In genomic region chr9:6272229-6272597, GRCh38 we compare ENCODE assay signal across 14 cellular contexts. TPM values are rescaled to one million over a fixed set of nuclear protein-coding genes. Genes with fewer than 3 reads are reported as not detected.
A peak's percentile ranks its signal among the peaks of the same experiment; 100 is the strongest.
DNase-seq lines count a peak whose midpoint lies in the region; ATAC-seq and TF ChIP-seq lines count a peak whose summit lies in the region.
"Had no signal": no experiment of that assay in that cellular context is flagged by ENCODE, and none has a peak within 500 bp of the region (broad histone marks: within the 10 kb centered on the region; RNA-seq: fewer than 3 reads in every experiment).

No MANE protein-coding gene starts in this region.

- no peaks in the 10 kb centered on the region for H3K79me2 ChIP-seq in fibroblast of lung (ENCODE audit: control insufficient read depth, insufficient read depth, low read length)

- H3K4me2 ChIP-seq in fibroblast of lung (ENCODE audit: extremely low read depth, insufficient read depth, low read length): no peak overlapping the region
- H3K4me2 ChIP-seq: GM23338 had no signal

- no peak overlapping the region for H3K9ac ChIP-seq in fibroblast of lung (ENCODE audit: insufficient read depth, low read length)

- intact Hi-C loops in aorta (cut with DNase I): no loop called here

- no peaks in the 10 kb centered on the region for H3K36me3 ChIP-seq in fibroblast of lung (ENCODE audit: control insufficient read depth, insufficient read depth, low read length)
- no peaks in the 10 kb centered on the region for H3K36me3 ChIP-seq in lung (ENCODE audit: control insufficient read depth in 2 of 2, insufficient read depth in 2 of 2, low read length in 2 of 2)
- H3K36me3 ChIP-seq in aorta (ENCODE audit: control insufficient read depth in 1 of 2, insufficient read depth in 2 of 2, low read length in 1 of 2): no peaks in the 10 kb centered on the region

- H3K9me3 ChIP-seq in fibroblast of lung (ENCODE audit: control insufficient read depth, insufficient read depth, low read depth, low read length): no peaks in the 10 kb centered on the region
- H3K9me3 ChIP-seq in lung (ENCODE audit: control insufficient read depth in 2 of 2, insufficient read depth in 1 of 2, low read length in 1 of 2): no peaks in the 10 kb centered on the region
- no peaks in the 10 kb centered on the region for H3K9me3 ChIP-seq in aorta (ENCODE audit: control insufficient read depth, low read length)

- H4K20me1 ChIP-seq in fibroblast of lung (ENCODE audit: control insufficient read depth, extremely low read depth, insufficient read depth, low read length): no peaks in the 10 kb centered on the region

- no peak for TF ChIP-seq CTCF in fibroblast of lung (conservative IDR thresholded peaks at IDR 0.05 in 1 of 2, IDR thresholded peaks at IDR 0.05 in 1 of 2; ENCODE audit: low read depth in 1 of 2, low read length in 2 of 2)
- no peak for TF ChIP-seq CTCF in lung (IDR thresholded peaks at IDR 0.05; ENCODE audit: control extremely low read depth, extremely low read depth)

- H3K27me3 ChIP-seq in fibroblast of lung (ENCODE audit: control insufficient read depth, insufficient read depth, low read length) (no peaks in the 10 kb centered on the region), lung (ENCODE audit: control insufficient read depth, insufficient read depth) (no peaks in the 10 kb centered on the region), aorta (ENCODE audit: control insufficient read depth in 1 of 2, insufficient read depth in 2 of 2, low read length in 1 of 2) (no peaks in the 10 kb centered on the region)

- H3K27ac ChIP-seq in fibroblast of lung (ENCODE audit: insufficient read depth, low read length) (no peak overlapping the region), lung (ENCODE audit: low read depth in 1 of 2, low read length in 1 of 2) (peak overlapping the region in 1 of 2 donors; percentile 9), aorta (ENCODE audit: low read depth in 1 of 2, low read length in 2 of 2) (no peak overlapping the region)

- H3K4me1 ChIP-seq in fibroblast of lung (ENCODE audit: control insufficient read depth, extremely low read depth, insufficient read depth, low read length) (no peaks in the 10 kb centered on the region), lung (ENCODE audit: control insufficient read depth in 2 of 2, insufficient read depth in 2 of 2, low read length in 2 of 2) (peaks cover 2 to 4% of the 10 kb centered on the region in 2 donors), aorta (ENCODE audit: control insufficient read depth in 1 of 2, insufficient read depth in 2 of 2, low read length in 2 of 2) (peaks cover 2 to 9% of the 10 kb centered on the region in 2 donors)

- no peak overlapping the region for H2AFZ ChIP-seq in fibroblast of lung (ENCODE audit: low read length)
- H2AFZ ChIP-seq: GM23338 had no signal

- DNase-seq in NCI-H226: peak; percentile 36
- DNase-seq in fibroblast of lung (ENCODE audit: low read depth in 2 of 2): peak; percentile 88 to 96
- peak; percentile 34 for DNase-seq in lung (ENCODE audit: low spot score)
- DNase-seq in aorta: no peak
- no peak for DNase-seq in NCI-H2196 (lab: John Stamatoyannopoulos, UW; ENCODE audit: unreplicated experiment)
- DNase-seq: activated naive CD4-positive, alpha-beta T cell treated with anti-CD3 and anti-CD28 coated beads, Interleukin-2, amount 50 U/mL, for 16 hours; effector memory CD8-positive, alpha-beta T cell; NCI-H1694; stimulated activated naive B cell treated with anti-CD40 and anti-IgM and Interleukin-4, amounts not matched to agents 10 μg/mL and 1 μg/mL and 100 μg/mL, for 72 hours had no signal

- peak; percentile 91 for ATAC-seq in lung (ENCODE audit: insufficient read depth, low FRiP score)
- ATAC-seq in aorta (ENCODE audit: low FRiP score): peak; percentile 93
- no peak for ATAC-seq in GM19397 (IDR thresholded peaks at IDR 0.05; ENCODE audit: unreplicated experiment)
- ATAC-seq in HG03520 (IDR thresholded peaks at IDR 0.05; ENCODE audit: unreplicated experiment): no peak
- ATAC-seq: effector memory CD8-positive, alpha-beta T cell; GM23338; stimulated activated naive B cell treated with anti-CD40 and anti-IgM and Interleukin-4, amounts not matched to agents 10 μg/mL and 1 μg/mL and 100 μg/mL, for 72 hours had no signal

- H3K4me3 ChIP-seq in fibroblast of lung (replicated peaks in 1 of 4; ENCODE audit: control extremely low read depth in 1 of 4, insufficient read depth in 1 of 4, low read depth in 3 of 4, low read length in 4 of 4) (no peak overlapping the region), lung (no peak overlapping the region), aorta (ENCODE audit: low read length in 2 of 2) (no peak overlapping the region)
- H3K4me3 ChIP-seq: GM23338 had no signal

RNA-seq across cellular contexts. Expression of gene TPD52L3, which starts 56.0 kb away (rescaled TPM):
- total RNA-seq in fibroblast of lung (not detected in 2 replicates), lung (not detected), aorta (not detected)
- polyA plus RNA-seq in fibroblast of lung (not detected in 2 replicates), lung (not detected), aorta (not detected)
- polyA plus RNA-seq in fibroblast of lung (2012): not detected in 2 replicates
- not detected in 2 replicates for polyA minus RNA-seq in fibroblast of lung (ENCODE audit: low replicate concordance)
- total RNA-seq: G401, GM23338, mesenteric fat pad had no signal
- polyA plus RNA-seq: GM23338 had no signal

RNA-seq across cellular contexts. Expression of gene IL33, which starts 56.6 kb away (rescaled TPM):
- total RNA-seq in fibroblast of lung: 1.3 and 19.3 TPM in 2 replicates
- polyA plus RNA-seq in fibroblast of lung: 2.0 and 6.5 TPM in 2 replicates
- 1.1 and 3.3 TPM in 2 replicates for polyA plus RNA-seq in fibroblast of lung (2012)
- polyA minus RNA-seq in fibroblast of lung (ENCODE audit: low replicate concordance): 0.75 TPM in 1 of 2 replicates, not detected in the other
- total RNA-seq in lung: 100 to 1,000 TPM in 1 of 2 donors, 10 to 100 TPM in 1; 31.1 to 154 TPM
- polyA plus RNA-seq in lung: 10 to 100 TPM; 16.5 to 22.8 TPM
- 100 to 1,000 TPM in 1 of 2 donors, 10 to 100 TPM in 1; 68.2 to 138 TPM for total RNA-seq in aorta
- 100 to 1,000 TPM in 1 of 2 donors, 10 to 100 TPM in 1; 53.0 to 178 TPM for polyA plus RNA-seq in aorta
- total RNA-seq: G401, GM23338 had no signal
- polyA plus RNA-seq: GM23338 had no signal

Comparison
In these comparisons a context has a peak if more than half of its experiments do, and no peak if none do; other contexts are left out.
1. DNase-seq: peak in NCI-H226 (single experiment), fibroblast of lung (2 of 2) and lung (single experiment); none in aorta (0 of 2) and NCI-H2196 (single experiment).
2. ATAC-seq: peak in lung (single experiment) and aorta (single experiment); none in GM19397 (single experiment) and HG03520 (single experiment).